Comparison of ENCODE assay signal across 25 cellular contexts in the genomic region with DNA sequence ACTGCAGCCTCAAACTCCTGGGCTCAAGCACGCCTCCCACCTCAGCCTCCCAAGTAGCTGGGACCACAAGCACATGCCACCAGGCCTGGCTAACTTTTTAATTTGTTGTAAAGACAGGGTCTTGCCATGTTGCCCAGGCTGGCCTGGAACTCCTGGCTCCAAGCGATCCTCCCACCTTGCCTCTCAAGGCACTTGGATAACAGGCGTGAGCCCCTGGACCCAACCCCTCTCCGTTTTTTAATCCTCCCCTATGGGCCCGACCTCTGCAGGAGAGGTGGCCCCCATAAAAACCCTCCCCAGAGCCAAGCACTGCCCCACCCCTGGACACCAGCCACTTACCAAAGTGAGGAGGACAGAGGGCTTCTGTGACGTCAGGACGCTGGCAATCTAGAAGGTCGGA.
"Had no signal": no experiment of that assay in that cellular context is flagged by ENCODE, and none has a peak within 500 bp of the region (broad histone marks: within the 10 kb centered on the region; RNA-seq: fewer than 3 reads in every experiment).

No MANE protein-coding gene starts in this region.

- H3K4me3 ChIP-seq: colonic mucosa, esophagus muscularis mucosa, gastroesophageal sphincter, heart left ventricle, hepatocyte, left ventricle myocardium inferior, lung, mucosa of descending colon, psoas muscle, thoracic aorta, transverse colon, upper lobe of right lung, uterus had no signal

- H2AFZ ChIP-seq: hepatocyte had no signal

- H3K4me2 ChIP-seq: hepatocyte had no signal

- H3K27ac ChIP-seq: colonic mucosa, esophagus muscularis mucosa, foreskin keratinocyte, gastroesophageal sphincter, heart left ventricle, hepatocyte, left ventricle myocardium inferior, neutrophil, psoas muscle, thoracic aorta, transverse colon, upper lobe of right lung, uterus had no signal

- DNase-seq: colonic mucosa; effector CD8-positive, alpha-beta T cell; foreskin keratinocyte; left cardiac atrium; left ventricle myocardium inferior; mucosa of descending colon; naive B cell; psoas muscle; stimulated activated CD4-positive, alpha-beta T cell treated with anti-CD3 and anti-CD28 coated beads, Interleukin-4, amount 100 ng/mL, for 4 hours; stimulated activated naive CD8-positive, alpha-beta T cell treated with anti-CD3 and anti-CD28 coated beads, Interleukin-15, Interleukin-2, amounts not matched to agents 100 U/mL and 50 U/mL, for 24 hours; substantia nigra; transverse colon; upper lobe of right lung; uterus had no signal

- H3K4me1 ChIP-seq: colonic mucosa, esophagus muscularis mucosa, foreskin keratinocyte, gastroesophageal sphincter, heart left ventricle, left ventricle myocardium inferior, psoas muscle, transverse colon, upper lobe of right lung, uterus had no signal

- FAIRE-seq: endothelial cell of umbilical vein had no signal

- H3K27me3 ChIP-seq: colonic mucosa, esophagus muscularis mucosa, foreskin keratinocyte, gastroesophageal sphincter, heart left ventricle, hepatocyte, neutrophil, transverse colon, upper lobe of right lung, uterus had no signal

- ATAC-seq: foreskin keratinocyte; gastroesophageal sphincter; heart left ventricle; left cardiac atrium; mucosa of descending colon; natural killer cell treated with Interleukin-12 subunit alpha and Interleukin-12 subunit beta and Interleukin-15 and Interleukin-18, amount 100 ng/mL, for 72 hours; psoas muscle; sciatic nerve; stimulated activated memory B cell treated with anti-CD40 and anti-IgM and Interleukin-4, amounts not matched to agents 10 μg/mL and 1 μg/mL and 100 μg/mL, for 72 hours; stimulated activated naive CD8-positive, alpha-beta T cell treated with anti-CD3 and anti-CD28 coated beads, Interleukin-15, Interleukin-2, amounts not matched to agents 100 U/mL and 50 U/mL, for 24 hours; upper lobe of right lung had no signal

- H3K9me3 ChIP-seq: colonic mucosa, esophagus muscularis mucosa, gastroesophageal sphincter, heart left ventricle, left ventricle myocardium inferior, mucosa of descending colon, neutrophil, psoas muscle, thoracic aorta, transverse colon, upper lobe of right lung, uterus had no signal

- H3K36me3 ChIP-seq: colonic mucosa, neutrophil, thoracic aorta, transverse colon, upper lobe of right lung, uterus had no signal
